In genomic region chr2:218130822-218131221, GRCh38 we compare ENCODE assay signal across 22 cellular contexts. TPM values are rescaled to one million over a fixed set of nuclear protein-coding genes. Genes with fewer than 3 reads are reported as not detected.
"Had no signal": no experiment of that assay in that cellular context is flagged by ENCODE, and none has a peak within 500 bp of the region (broad histone marks: within the 10 kb centered on the region; RNA-seq: fewer than 3 reads in every experiment).

No MANE protein-coding gene starts in this region.

- ATAC-seq: activated CD4-positive, CD25-positive, alpha-beta regulatory T cell treated with anti-CD3 and anti-CD28 coated beads, Interleukin-2, amount 50 U/mL, for 24 hours; activated CD8-positive, alpha-beta memory T cell treated with anti-CD3 and anti-CD28 coated beads, Interleukin-2, amount 10 ng/mL, durations not matched to agents 7 days and 5 days; activated CD8-positive, alpha-beta T cell treated with anti-CD3 and anti-CD28 coated beads for 36 hours; activated naive CD8-positive, alpha-beta T cell treated with anti-CD3 and anti-CD28 coated beads, Interleukin-2, amount 50 U/mL, for 24 hours; mucosa of descending colon had no signal

- H3K27me3 ChIP-seq: hepatocyte, neural progenitor cell had no signal

- H3K79me2 ChIP-seq: hepatocyte had no signal

- H3K4me2 ChIP-seq: hepatocyte, neural progenitor cell had no signal

- H3K27ac ChIP-seq: hepatocyte, neural progenitor cell, prostate gland had no signal

- H3K4me1 Mint-ChIP-seq: activated naive CD8-positive, alpha-beta T cell treated with anti-CD3 and anti-CD28 coated beads, Interleukin-2, amount 50 U/mL, for 24 hours had no signal

- H3K36me3 ChIP-seq: neural progenitor cell, prostate gland had no signal

- DNase-seq: activated CD4-positive, alpha-beta T cell treated with anti-CD3 and anti-CD28 coated beads, Interleukin-2, amount 10 ng/mL, durations not matched to agents 24 days and 14 days; activated CD8-positive, alpha-beta memory T cell treated with anti-CD3 and anti-CD28 coated beads, Interleukin-2, amount 10 ng/mL, durations not matched to agents 7 days and 5 days; activated CD8-positive, alpha-beta T cell treated with anti-CD3 and anti-CD28 coated beads for 36 hours; activated effector memory CD4-positive, alpha-beta T cell treated with anti-CD3 and anti-CD28 coated beads, Interleukin-2, amount 50 U/mL, for 16 hours; activated naive CD4-positive, alpha-beta T cell treated with anti-CD3 and anti-CD28 coated beads, Interleukin-2, amount 10 ng/mL, durations not matched to agents 7 days and 5 days; activated naive CD8-positive, alpha-beta T cell treated with anti-CD3 and anti-CD28 coated beads, Interleukin-2, amount 50 U/mL, for 24 hours; activated T-cell treated with anti-CD3 and anti-CD28 coated beads for 4 hours; effector CD4-positive, alpha-beta T cell; erythroblast; glutamatergic neuron; kidney glomerular epithelial cell; mesenchymal stem cell; mucosa of descending colon; stimulated activated CD4-positive, alpha-beta T cell treated with anti-CD3 and anti-CD28 coated beads, Interleukin-4, amount 100 ng/mL, for 1 hour; stimulated activated naive CD4-positive, alpha-beta T cell treated with Interleukin-2 at 50 U/mL for 16 hours had no signal

- H3K4me3 Mint-ChIP-seq: activated CD4-positive, alpha-beta T cell treated with anti-CD3 and anti-CD28 coated beads, Interleukin-2, amount 10 ng/mL, durations not matched to agents 24 days and 14 days; activated CD8-positive, alpha-beta memory T cell treated with anti-CD3 and anti-CD28 coated beads, Interleukin-2, amount 10 ng/mL, durations not matched to agents 7 days and 5 days; activated CD8-positive, alpha-beta T cell treated with anti-CD3 and anti-CD28 coated beads for 36 hours; activated naive CD4-positive, alpha-beta T cell treated with anti-CD3 and anti-CD28 coated beads, Interleukin-2, amount 10 ng/mL, durations not matched to agents 7 days and 5 days; activated naive CD8-positive, alpha-beta T cell treated with anti-CD3 and anti-CD28 coated beads, Interleukin-2, amount 50 U/mL, for 24 hours; neural progenitor cell had no signal

- H3K36me3 Mint-ChIP-seq: activated CD8-positive, alpha-beta memory T cell treated with anti-CD3 and anti-CD28 coated beads, Interleukin-2, amount 10 ng/mL, durations not matched to agents 7 days and 5 days; activated naive CD4-positive, alpha-beta T cell treated with anti-CD3 and anti-CD28 coated beads, Interleukin-2, amount 10 ng/mL, durations not matched to agents 7 days and 5 days; neural progenitor cell had no signal

- H3K9me3 Mint-ChIP-seq: activated CD4-positive, alpha-beta T cell treated with anti-CD3 and anti-CD28 coated beads, Interleukin-2, amount 10 ng/mL, durations not matched to agents 24 days and 14 days; activated CD8-positive, alpha-beta T cell treated with anti-CD3 and anti-CD28 coated beads for 36 hours; activated naive CD4-positive, alpha-beta T cell treated with anti-CD3 and anti-CD28 coated beads, Interleukin-2, amount 10 ng/mL, durations not matched to agents 7 days and 5 days; activated naive CD8-positive, alpha-beta T cell treated with anti-CD3 and anti-CD28 coated beads, Interleukin-2, amount 50 U/mL, for 24 hours had no signal

- H2AFZ ChIP-seq: hepatocyte, neural progenitor cell had no signal

- H3K4me1 ChIP-seq: prostate gland had no signal

- H3K9ac ChIP-seq: neural progenitor cell had no signal

- H3K27ac Mint-ChIP-seq: activated CD4-positive, alpha-beta T cell treated with anti-CD3 and anti-CD28 coated beads, Interleukin-2, amount 10 ng/mL, durations not matched to agents 24 days and 14 days; activated CD8-positive, alpha-beta memory T cell treated with anti-CD3 and anti-CD28 coated beads, Interleukin-2, amount 10 ng/mL, durations not matched to agents 7 days and 5 days; activated CD8-positive, alpha-beta T cell treated with anti-CD3 and anti-CD28 coated beads for 36 hours; activated naive CD4-positive, alpha-beta T cell treated with anti-CD3 and anti-CD28 coated beads, Interleukin-2, amount 10 ng/mL, durations not matched to agents 7 days and 5 days; activated naive CD8-positive, alpha-beta T cell treated with anti-CD3 and anti-CD28 coated beads, Interleukin-2, amount 50 U/mL, for 24 hours; neural progenitor cell had no signal

- H3K4me3 ChIP-seq: hepatocyte, mucosa of descending colon, neural progenitor cell, prostate gland had no signal

- H3K9me3 ChIP-seq: mucosa of descending colon, prostate gland had no signal

RNA-seq across cellular contexts. Expression of gene CXCR2, which starts 5.0 kb away (rescaled TPM):
- total RNA-seq: cerebellum, osteocyte had no signal

RNA-seq across cellular contexts. Expression of gene CXCR1, which starts 35.9 kb away (rescaled TPM):
- total RNA-seq: activated CD4-positive, alpha-beta T cell treated with anti-CD3 and anti-CD28 coated beads, Interleukin-2, amount 10 ng/mL, durations not matched to agents 24 days and 14 days; activated CD8-positive, alpha-beta T cell treated with anti-CD3 and anti-CD28 coated beads for 36 hours; cerebellum; hepatocyte; osteocyte; ureter had no signal
- polyA plus RNA-seq: hepatocyte had no signal
